In the genomic region with DNA sequence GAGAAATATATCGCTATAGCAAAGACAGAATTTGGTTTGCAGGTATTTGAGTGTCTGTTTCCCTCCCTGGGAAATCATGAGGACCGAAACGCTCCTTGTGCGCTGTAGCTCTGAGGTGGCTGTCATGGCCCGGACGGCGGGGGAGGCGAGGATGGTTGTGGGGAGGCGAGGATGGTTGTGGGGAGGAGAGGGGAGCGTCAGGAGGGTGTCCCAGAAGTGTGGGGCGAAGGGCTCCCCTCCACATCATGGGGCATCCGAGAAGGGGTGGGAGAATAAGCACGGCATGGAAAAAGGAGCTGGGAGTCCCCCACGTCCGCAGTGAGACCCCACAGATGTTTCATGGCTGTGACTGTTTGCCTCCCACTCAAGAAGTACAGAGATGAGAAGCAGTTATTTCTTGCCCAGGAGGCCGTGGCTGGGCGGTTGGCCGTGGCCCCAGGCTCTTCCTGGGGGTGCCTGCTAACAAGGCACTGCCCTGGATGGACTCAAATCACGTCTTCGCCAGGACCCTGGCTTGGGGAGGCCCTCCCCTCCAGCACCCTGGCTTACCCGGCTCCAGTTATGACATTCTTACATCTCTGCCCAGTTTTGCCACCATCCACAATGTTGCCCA, we compare ENCODE assay signal across 11 cellular contexts. TPM values are rescaled to one million over a fixed set of nuclear protein-coding genes. Genes with fewer than 3 reads are reported as not detected.
A peak's percentile ranks its signal among the peaks of the same experiment; 100 is the strongest.
DNase-seq lines count a peak whose midpoint lies in the region; ATAC-seq, FAIRE-seq and TF ChIP-seq lines count a peak whose summit lies in the region.
"Had no signal": no experiment of that assay in that cellular context is flagged by ENCODE, and none has a peak within 500 bp of the region (broad histone marks: within the 10 kb centered on the region; RNA-seq: fewer than 3 reads in every experiment).

No MANE protein-coding gene starts in this region.

- peak overlapping the region in 2 of 10 donors; percentile 48 to 73 for H3K27ac ChIP-seq in heart right ventricle

- H3K4me3 ChIP-seq in heart right ventricle = peak overlapping the region in 9 of 10 donors; percentile 43 to 68 (median 64)

- peaks cover 0 to 42% (median 21%) of the 10 kb centered on the region in 9 donors for H3K4me1 ChIP-seq in heart right ventricle

- H3K9me3 ChIP-seq in heart right ventricle = no peaks in the 10 kb centered on the region

- H3K4me1 Mint-ChIP-seq in brain (no peaks in the 10 kb centered on the region), natural killer cell (peaks cover 28 to 44% of the 10 kb centered on the region in 2 donors)

- H3K27me3 Mint-ChIP-seq in brain (peaks cover 71% of the 10 kb centered on the region), natural killer cell (ENCODE audit: low read depth in 2 of 2) (no peaks in the 10 kb centered on the region)

- H3K4me3 Mint-ChIP-seq in brain (peak overlapping the region; percentile 78 to 84 (median 80)), natural killer cell (peak overlapping the region; percentile 94)

- no peak overlapping the region for H3K27ac Mint-ChIP-seq in brain
- peak overlapping the region; percentile 56 to 82 for H3K27ac Mint-ChIP-seq in natural killer cell

- no peaks in the 10 kb centered on the region for H3K36me3 Mint-ChIP-seq in brain
- no peaks in the 10 kb centered on the region for H3K36me3 Mint-ChIP-seq in natural killer cell

- ATAC-seq in heart right ventricle = no peak
- no peak for ATAC-seq in Right ventricle myocardium superior (ENCODE audit: poor library complexity)
- ATAC-seq in natural killer cell = no peak
- ATAC-seq in GM21619 (IDR thresholded peaks at IDR 0.05; ENCODE audit: unreplicated experiment) = no peak
- ATAC-seq in GM19351 (IDR thresholded peaks at IDR 0.05; ENCODE audit: unreplicated experiment) = no peak
- ATAC-seq: HCT116 had no signal

- DNase-seq in heart right ventricle (no peak), Right ventricle myocardium superior (no peak), natural killer cell (no peak), NAMALWA (ENCODE audit: low spot score) (no peak), GM19239 (ENCODE audit: insufficient read length, low spot score) (no peak)
- DNase-seq: NCI-H2107, SIG-M5 had no signal

- FAIRE-seq in GM19239 (lab: Jason Lieb, UNC) = no peak

- peaks cover 0 to 56% (median 31%) of the 10 kb centered on the region in 7 donors for H3K27me3 ChIP-seq in heart right ventricle

- no peaks in the 10 kb centered on the region for H3K36me3 ChIP-seq in heart right ventricle

- TF ChIP-seq CTCF in heart right ventricle (IDR thresholded peaks at IDR 0.05) (no peak), brain (conservative IDR thresholded peaks at IDR 0.05) (no peak), natural killer cell (IDR thresholded peaks at IDR 0.05) (no peak)

- H3K9me3 Mint-ChIP-seq in brain (peaks cover 0 to 3% (median 0%) of the 10 kb centered on the region in 5 experiments), natural killer cell (no peaks in the 10 kb centered on the region)

- intact Hi-C loops in heart right ventricle (cut with DNase I) = loop anchor here in 4 of 10 donors (5.0 to 10.0 kb wide), 6 partner anchors 62 to 127 kb away; no protein-coding TSS in a partner anchor
- intact Hi-C loops in Right ventricle myocardium superior (cut with DNase I) = no loop called here
- intact Hi-C loops in natural killer cell (cut with micrococcal nuclease) = loop anchor here (5.0 kb wide), 1 partner anchor 1092 kb away; no protein-coding TSS in a partner anchor

- WGBS in heart right ventricle, 2 donors = 77 to 82% methylated on average over 21 of the region's 21 CpGs

RNA-seq across cellular contexts. Expression of a gene that starts 0.9 kb away (rescaled TPM):
- total RNA-seq in heart right ventricle (1 to 10 TPM in 2 of 10 donors, under 1 TPM in 8; 0.45 to 1.9 (median 0.86) TPM), Right ventricle myocardium superior (0.75 TPM), natural killer cell (10 to 100 TPM; 50.1 to 67.0 (median 51.2) TPM)
- polyA plus RNA-seq in heart right ventricle (1 to 10 TPM in 1 of 2 donors, under 1 TPM in 1; 0.88 to 2.2 TPM), brain (ENCODE audit: insufficient read depth, low read depth, low replicate concordance) (2.7 TPM)

Comparison
In these comparisons a context has a peak if more than half of its experiments do, and no peak if none do; other contexts are left out.
1. H3K27ac Mint-ChIP-seq: peak in natural killer cell (2 of 2); none in brain (0 of 5).
2. RNA of a gene that starts 0.9 kb away (total RNA-seq): 50.1 to 67.0 TPM in natural killer cell; 0.45 to 1.9 TPM in heart right ventricle and 0.75 TPM in Right ventricle myocardium superior (single experiment); every median in the first group is over 10 times any median in the second.